In genomic region chr1:183193963-183194362, GRCh38 we compare ENCODE assay signal across 2 cellular contexts. TPM values are rescaled to one million over a fixed set of nuclear protein-coding genes. Genes with fewer than 3 reads are reported as not detected.
"Had no signal": no experiment of that assay in that cellular context is flagged by ENCODE, and none has a peak within 500 bp of the region (broad histone marks: within the 10 kb centered on the region; RNA-seq: fewer than 3 reads in every experiment).

No MANE protein-coding gene starts in this region.

RNA-seq across cellular contexts. Expression of gene LAMC2, which starts 7.9 kb away (rescaled TPM):
- total RNA-seq: naive thymus-derived CD8-positive, alpha-beta T cell; neural crest cell had no signal
- polyA plus RNA-seq: naive thymus-derived CD8-positive, alpha-beta T cell had no signal
